ENCODE assay signal across 9 cellular contexts in genomic region chrX:118528089-118528753, GRCh38. TPM values are rescaled to one million over a fixed set of nuclear protein-coding genes. Genes with fewer than 3 reads are reported as not detected.
DNase-seq lines count a peak whose midpoint lies in the region; ATAC-seq, FAIRE-seq and TF ChIP-seq lines count a peak whose summit lies in the region.
"Had no signal": no experiment of that assay in that cellular context is flagged by ENCODE, and none has a peak within 500 bp of the region (broad histone marks: within the 10 kb centered on the region; RNA-seq: fewer than 3 reads in every experiment).

No MANE protein-coding gene starts in this region.

- no peaks in the 10 kb centered on the region for H3K36me3 ChIP-seq in GM12878 (ENCODE audit: control insufficient read depth in 2 of 2, insufficient read depth in 2 of 2, low read length in 1 of 2)
- no peaks in the 10 kb centered on the region for H3K36me3 ChIP-seq in thoracic aorta

- H3K4me1 ChIP-seq in GM12878 (ENCODE audit: control insufficient read depth, insufficient read depth, low read length) (peaks cover 11% of the 10 kb centered on the region), thoracic aorta (ENCODE audit: control insufficient read depth in 1 of 2, low read depth in 2 of 2) (peaks cover 16 to 43% of the 10 kb centered on the region in 2 donors)

- H3K27ac ChIP-seq in GM12878 (ENCODE audit: control insufficient read depth, insufficient read depth) = peak overlapping the region; percentile 70
- peak overlapping the region in 1 of 2 donors; percentile 30 for H3K27ac ChIP-seq in thoracic aorta

- H3K9me3 ChIP-seq in GM12878 (replicated peaks; ENCODE audit: control insufficient read depth, insufficient read depth, low read length) (no peaks in the 10 kb centered on the region), thoracic aorta (no peaks in the 10 kb centered on the region)

- SMC1A ChIA-PET in GM12878 (lab: Charles Lee; ENCODE audit: uncharacterized antibody, unreplicated experiment) = interaction anchor here (1.2 to 4.6 kb wide), 4 partner anchors 10 to 32 kb away, joined by 4 to 24 read pairs (median 11); partner anchors contain the start of gene DOCK11

- H3K79me2 ChIP-seq in GM12878 (ENCODE audit: control insufficient read depth, insufficient read depth, low read length) = peaks cover 3% of the 10 kb centered on the region

- POLR2A ChIA-PET in GM12878 (lab: Charles Lee) = interaction anchor here (2.1 to 6.0 kb wide), 2 partner anchors 10 to 32 kb away, joined by 9 to 39 read pairs; partner anchors contain the start of gene DOCK11

- 19% methylated on average over 10 of the region's 10 CpGs for WGBS in GM12878 (ENCODE audit: insufficient coverage, insufficient replicate concordance, low lambda C conversion rate, missing lambda C conversion rate)

- TF ChIP-seq CTCF in GM12878 (IDR thresholded peaks at IDR 0.05 in 2 of 3, conservative IDR thresholded peaks at IDR 0.05 in 1 of 3; ENCODE audit: control insufficient read depth in 2 of 3, extremely low read depth in 1 of 3, insufficient read depth in 1 of 3, low read depth in 3 of 3, low read length in 3 of 3) = no peak
- TF ChIP-seq CTCF in thoracic aorta (IDR thresholded peaks at IDR 0.05) = no peak
- TF ChIP-seq CTCF in GM10266 (IDR thresholded peaks at IDR 0.05; ENCODE audit: control insufficient read depth, insufficient read depth, low read depth, missing control alignments) = no peak

- TF ChIP-seq POLR2A in GM12878 (IDR thresholded peaks at IDR 0.05; ENCODE audit: low read depth, low read length) = peak; percentile 65

- peak; percentile 43 for DNase-seq in UCSD-AML1 (lab: John Stamatoyannopoulos, UW; ENCODE audit: unreplicated experiment)
- peak; percentile 47 for DNase-seq in GM12878 (ENCODE audit: low read depth, low spot score)
- no peak for DNase-seq in thoracic aorta (ENCODE audit: low spot score)
- no peak for DNase-seq in Ammon's horn (ENCODE audit: low spot score)
- DNase-seq in GM10266 (ENCODE audit: extremely low spot score) = no peak

- H3K9ac ChIP-seq in GM12878 (ENCODE audit: control insufficient read depth, insufficient read depth, low read length) = peak overlapping the region; percentile 70

- RAD21 ChIA-PET in GM12878 (lab: Charles Lee; ENCODE audit: unreplicated experiment) = interaction anchor here (0.8 to 3.2 kb wide), 6 partner anchors 9 to 73 kb away, joined by 3 to 33 read pairs (median 4); partner anchors contain the start of gene DOCK11

- in situ Hi-C loops in GM12878 (cut with MboI) = no loop called here

- TF ChIP-seq EP300 in GM12878 (IDR thresholded peaks at IDR 0.05; ENCODE audit: borderline replicate concordance in 1 of 2, control insufficient read depth in 1 of 2, low read depth in 2 of 2, low read length in 2 of 2) = no peak

- FAIRE-seq in GM12878 (lab: Jason Lieb, UNC) = no peak
- FAIRE-seq: endothelial cell of umbilical vein had no signal

- peak overlapping the region; percentile 28 for H3K4me2 ChIP-seq in GM12878 (ENCODE audit: control insufficient read depth, insufficient read depth)

- H2AFZ ChIP-seq in GM12878 (ENCODE audit: control insufficient read depth, low read depth, low read length) = peak overlapping the region; percentile 67

- ATAC-seq in GM18861 (IDR thresholded peaks at IDR 0.05; ENCODE audit: unreplicated experiment) = peak; percentile 47
- ATAC-seq in HG02973 (IDR thresholded peaks at IDR 0.05; ENCODE audit: unreplicated experiment) = peak; percentile 71
- peak; percentile 90 for ATAC-seq in GM12878
- no peak for ATAC-seq in thoracic aorta (ENCODE audit: insufficient number of reproducible peaks, low FRiP score, low read depth)
- ATAC-seq in GM18873 (IDR thresholded peaks at IDR 0.05; ENCODE audit: low FRiP score, unreplicated experiment) = no peak

- H3K27me3 ChIP-seq in GM12878 (replicated peaks in 1 of 2; ENCODE audit: control insufficient read depth in 2 of 2, insufficient read depth in 2 of 2, low read length in 1 of 2) (no peaks in the 10 kb centered on the region), thoracic aorta (replicated peaks; ENCODE audit: insufficient read depth) (no peaks in the 10 kb centered on the region)

- intact Hi-C loops in GM12878 (cut with micrococcal nuclease; ENCODE audit: unreplicated experiment) = loop anchor here (2.0 kb wide), 1 partner anchor 31 kb away; no protein-coding TSS in a partner anchor

- H4K20me1 ChIP-seq in GM12878 (ENCODE audit: control insufficient read depth, insufficient read depth) = no peaks in the 10 kb centered on the region

- H3K4me3 ChIP-seq in GM12878 (peak overlapping the region; percentile 54), thoracic aorta (peak overlapping the region; percentile 8)

- TF ChIP-seq RAD21 in GM12878 (IDR thresholded peaks at IDR 0.05; ENCODE audit: insufficient read depth, low read depth, low read length) = no peak

- no TSS peak for BruUV-seq in GM12878 (replicated peaks; lab: Mats Ljungman, UMichigan)

- CTCF ChIA-PET in GM12878 (lab: Yijun Ruan, JAX) = interaction anchor here (0.6 to 2.0 kb wide), 5 partner anchors 9 to 81 kb away, joined by 3 to 5 read pairs (median 3); no protein-coding TSS in a partner anchor

TF ChIP-seq in GM12878, 131 proteins besides CTCF, POLR2A, EP300 and RAD21 (continues in another document):
- no peak for TF ChIP-seq SREBF2 (IDR thresholded peaks at IDR 0.05; ENCODE audit: low read length)
- TF ChIP-seq IRF3 (IDR thresholded peaks at IDR 0.05) = no peak
- TF ChIP-seq POLR2AphosphoS5 (IDR thresholded peaks at IDR 0.05; ENCODE audit: low read length) = peak; percentile 72
- TF ChIP-seq YBX1 (IDR thresholded peaks at IDR 0.05) = no peak
- no peak for TF ChIP-seq TARDBP (IDR thresholded peaks at IDR 0.05; ENCODE audit: borderline replicate concordance)
- peak; percentile 76 for TF ChIP-seq RUNX3 (IDR thresholded peaks at IDR 0.05; ENCODE audit: low read length)
- peak; percentile 26; the same call in 1 of the 2 replicates for TF ChIP-seq ATF7 (IDR thresholded peaks at IDR 0.05; ENCODE audit: low read depth)
- TF ChIP-seq MTA2 (IDR thresholded peaks at IDR 0.05; ENCODE audit: low read depth) = no peak
- TF ChIP-seq PKNOX1 (IDR thresholded peaks at IDR 0.05) = peak; percentile 46; the same call in 1 of the 2 replicates
- TF ChIP-seq PML (IDR thresholded peaks at IDR 0.05; ENCODE audit: low read length) = 0 out of 2 replicates have a peak, but pooled peaks have one; percentile 17
- no peak for TF ChIP-seq ZBTB33 (IDR thresholded peaks at IDR 0.05)
- TF ChIP-seq DPF2 (IDR thresholded peaks at IDR 0.05) = no peak
- no peak for TF ChIP-seq BMI1 (IDR thresholded peaks at IDR 0.05; ENCODE audit: borderline replicate concordance)

RNA-seq across cellular contexts. Expression of gene DOCK11, which starts 32.6 kb away (rescaled TPM):
- 27.8 and 29.5 TPM in 2 replicates for total RNA-seq in GM12878 (2013; cell fraction: nucleolus; rRNA removed)
- total RNA-seq in GM12878 (2014; rRNA removed) = 26.9 and 32.0 TPM in 2 replicates
- total RNA-seq in GM12878 (2014; rRNA removed; fragmentation: Illumina TruSeq; extraction: Trizol) = 29.4 and 30.7 TPM in 2 replicates
- 23.7 and 24.0 TPM in 2 replicates for total RNA-seq in GM12878 (2021)
- polyA plus RNA-seq in GM12878 (2011; ENCODE audit: low read depth) = 9.7 TPM
- 17.1 and 27.4 TPM in 2 replicates for polyA plus RNA-seq in GM12878 (2011; rRNA removed)
- 6.9 and 7.2 TPM in 2 replicates for polyA plus RNA-seq in GM12878 (2011; cell fraction: cytosol; rRNA removed)
- 8.8 and 9.3 TPM in 2 replicates for polyA plus RNA-seq in GM12878 (2011; cell fraction: nucleus; rRNA removed)
- polyA plus RNA-seq in GM12878 (2012) = 16.5 and 17.2 TPM in 2 replicates
- polyA plus RNA-seq in GM12878 (2014; fragmentation: Illumina TruSeq; extraction: Trizol) = 22.3 and 29.1 TPM in 2 replicates
- 10 to 100 TPM; 17.3 to 27.7 TPM for polyA plus RNA-seq in GM12878 (2014; fragmentation: Nextera tagmentation; extraction: Ambion mirVana)
- 15.2 and 17.3 TPM in 2 replicates for polyA plus RNA-seq in GM12878 (2014; rRNA removed)
- 10 to 100 TPM; 16.3 to 17.0 TPM for polyA plus RNA-seq in GM12878 (2016; fragmentation: Nextera tagmentation; extraction: Ambion mirVana)
- polyA minus RNA-seq in GM12878 (2011; rRNA and poly(A)+ RNA removed) = 17.2 and 25.0 TPM in 2 replicates
- 7.9 and 10.2 TPM in 2 replicates for polyA minus RNA-seq in GM12878 (2011; cell fraction: cytosol; rRNA and poly(A)+ RNA removed)
- 6.9 and 8.0 TPM in 2 replicates for polyA minus RNA-seq in GM12878 (2011; cell fraction: nucleus; rRNA and poly(A)+ RNA removed)
- 10 to 100 TPM; 30.6 to 45.8 TPM for total RNA-seq in thoracic aorta

Comparison
In these comparisons a context has a peak if more than half of its experiments do, and no peak if none do; other contexts are left out.
1. ATAC-seq: peak in GM18861 (single experiment), HG02973 (single experiment) and GM12878 (single experiment); none in thoracic aorta (single experiment) and GM18873 (single experiment).
2. DNase-seq: peak in UCSD-AML1 (single experiment) and GM12878 (single experiment); none in thoracic aorta (single experiment), Ammon's horn (single experiment) and GM10266 (single experiment).